Comparison of ENCODE assay signal across 1 cellular context in the genomic region with DNA sequence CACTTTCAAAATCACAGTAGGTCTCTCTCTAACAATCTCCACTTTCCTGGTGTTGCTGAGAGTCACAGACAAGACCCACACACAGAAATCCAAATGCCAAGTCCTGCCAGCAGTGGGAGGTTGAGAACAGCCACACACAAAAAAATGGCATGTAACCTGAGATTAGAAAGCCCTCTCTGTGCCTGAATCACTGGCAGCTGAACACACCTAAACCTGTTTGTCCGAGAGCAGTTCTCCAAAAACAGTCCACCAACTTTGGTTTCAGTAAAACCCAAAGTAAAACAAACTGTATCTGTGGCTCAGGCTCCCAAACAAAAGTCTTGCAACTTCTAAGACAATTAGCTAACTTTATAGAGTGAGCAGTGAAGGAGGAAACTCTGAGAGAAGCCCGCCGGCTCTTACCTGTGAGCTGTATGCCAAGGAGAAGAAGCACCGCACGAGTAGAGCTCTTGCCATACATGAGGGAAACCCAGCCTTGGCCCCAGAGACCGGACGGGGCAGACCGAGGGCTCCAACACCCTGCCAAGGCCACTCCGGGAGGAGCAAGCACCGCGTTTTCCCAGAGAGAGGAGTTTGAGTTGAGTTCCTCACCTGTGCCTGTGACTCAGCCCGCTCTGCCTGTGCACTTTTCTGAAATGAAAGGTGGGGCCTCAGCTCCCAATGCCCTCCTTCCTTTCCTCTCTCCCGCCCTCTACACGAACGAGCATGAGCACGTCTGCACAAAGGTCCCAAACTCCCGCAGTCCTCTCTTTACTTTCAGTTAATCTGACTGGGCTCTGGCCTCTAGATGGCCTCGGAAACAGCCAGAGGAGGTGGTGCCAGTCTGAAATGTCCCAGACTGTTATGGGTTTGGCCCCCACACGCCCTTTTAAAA.
TF ChIP-seq lines count a peak whose summit lies in the region.

A gene (minus strand): TSS at position 604 of the 874 bp plus-strand sequence. CDS start 144 bp downstream, at position 460.

TF ChIP-seq in HepG2, 621 proteins besides CTCF, POLR2A, EP300 and RAD21 (continued from another document and continues in another):
- TF ChIP-seq, protein P1, sequence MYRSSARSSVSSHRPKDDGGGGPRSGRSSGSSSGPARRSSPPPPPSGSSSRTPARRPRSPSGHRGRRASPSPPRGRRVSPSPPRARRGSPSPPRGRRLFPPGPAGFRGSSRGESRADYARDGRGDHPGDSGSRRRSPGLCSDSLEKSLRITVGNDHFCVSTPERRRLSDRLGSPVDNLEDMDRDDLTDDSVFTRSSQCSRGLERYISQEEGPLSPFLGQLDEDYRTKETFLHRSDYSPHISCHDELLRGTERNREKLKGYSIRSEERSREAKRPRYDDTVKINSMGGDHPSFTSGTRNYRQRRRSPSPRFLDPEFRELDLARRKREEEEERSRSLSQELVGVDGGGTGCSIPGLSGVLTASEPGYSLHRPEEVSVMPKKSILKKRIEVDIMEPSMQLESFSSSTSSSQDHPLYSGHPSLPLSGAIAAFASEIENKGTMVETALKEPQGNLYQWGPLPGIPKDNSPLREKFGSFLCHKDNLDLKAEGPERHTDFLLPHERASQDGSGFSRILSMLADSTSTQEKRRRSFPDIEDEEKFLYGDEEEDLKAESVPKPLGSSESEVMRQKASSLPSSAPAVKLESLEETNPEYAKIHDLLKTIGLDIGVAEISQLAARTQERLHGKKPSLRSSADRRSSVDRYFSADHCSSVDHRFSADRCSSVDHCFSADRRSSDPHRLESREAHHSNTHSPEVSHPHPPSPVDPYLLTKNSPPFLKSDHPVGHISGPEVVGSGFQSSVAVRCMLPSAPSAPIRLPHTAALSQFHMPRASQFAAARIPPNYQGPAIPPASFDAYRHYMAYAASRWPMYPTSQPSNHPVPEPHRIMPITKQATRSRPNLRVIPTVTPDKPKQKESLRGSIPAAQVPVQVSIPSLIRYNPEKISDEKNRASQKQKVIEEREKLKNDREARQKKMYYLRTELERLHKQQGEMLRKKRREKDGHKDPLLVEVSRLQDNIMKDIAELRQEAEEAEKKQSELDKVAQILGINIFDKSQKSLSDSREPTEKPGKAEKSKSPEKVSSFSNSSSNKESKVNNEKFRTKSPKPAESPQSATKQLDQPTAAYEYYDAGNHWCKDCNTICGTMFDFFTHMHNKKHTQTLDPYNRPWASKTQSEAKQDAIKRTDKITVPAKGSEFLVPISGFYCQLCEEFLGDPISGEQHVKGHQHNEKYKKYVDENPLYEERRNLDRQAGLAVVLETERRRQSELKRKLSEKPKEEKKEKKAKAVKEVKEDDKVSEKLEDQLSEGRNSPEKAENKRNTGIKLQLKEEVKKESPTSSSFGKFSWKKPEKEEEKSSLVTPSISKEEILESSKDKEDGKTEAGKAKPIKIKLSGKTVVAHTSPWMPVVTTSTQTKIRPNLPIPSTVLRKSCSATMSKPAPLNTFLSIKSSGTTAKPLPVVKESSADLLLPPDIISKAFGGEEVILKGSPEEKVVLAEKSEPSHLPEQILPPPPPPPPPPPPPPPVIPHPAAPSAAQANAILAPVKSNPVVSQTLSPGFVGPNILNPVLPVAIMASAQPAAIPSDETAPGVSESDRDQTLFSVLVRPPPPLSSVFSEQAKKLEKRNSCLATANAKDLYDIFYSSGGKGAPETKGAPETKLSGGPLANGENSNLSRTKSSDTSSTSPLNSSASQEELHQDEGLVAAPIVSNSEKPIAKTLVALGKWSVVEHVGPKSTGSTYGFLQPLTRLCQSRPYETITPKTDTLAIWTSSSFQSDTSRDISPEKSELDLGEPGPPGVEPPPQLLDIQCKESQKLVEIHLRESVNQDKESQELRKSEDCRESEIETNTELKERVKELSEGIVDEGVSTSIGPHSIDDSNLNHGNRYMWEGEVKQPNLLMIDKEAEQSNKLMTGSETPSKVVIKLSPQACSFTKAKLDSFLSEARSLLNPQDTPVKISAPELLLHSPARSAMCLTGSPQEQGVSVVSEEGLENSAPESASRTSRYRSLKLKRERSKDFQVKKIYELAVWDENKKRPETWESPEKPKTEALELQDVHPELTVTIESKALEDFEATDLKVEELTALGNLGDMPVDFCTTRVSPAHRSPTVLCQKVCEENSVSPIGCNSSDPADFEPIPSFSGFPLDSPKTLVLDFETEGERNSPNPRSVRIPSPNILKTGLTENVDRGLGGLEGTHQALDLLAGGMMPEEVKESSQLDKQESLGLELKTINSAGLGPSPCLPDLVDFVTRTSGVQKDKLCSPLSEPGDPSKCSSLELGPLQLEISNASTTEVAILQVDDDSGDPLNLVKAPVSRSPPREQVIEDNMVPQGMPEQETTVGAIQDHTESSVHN (CRISPR knock-in tag; IDR thresholded peaks at IDR 0.05) = no peak
- no peak for TF ChIP-seq ZSCAN29 (CRISPR knock-in tag; conservative IDR thresholded peaks at IDR 0.05)
- TF ChIP-seq, protein P2, sequence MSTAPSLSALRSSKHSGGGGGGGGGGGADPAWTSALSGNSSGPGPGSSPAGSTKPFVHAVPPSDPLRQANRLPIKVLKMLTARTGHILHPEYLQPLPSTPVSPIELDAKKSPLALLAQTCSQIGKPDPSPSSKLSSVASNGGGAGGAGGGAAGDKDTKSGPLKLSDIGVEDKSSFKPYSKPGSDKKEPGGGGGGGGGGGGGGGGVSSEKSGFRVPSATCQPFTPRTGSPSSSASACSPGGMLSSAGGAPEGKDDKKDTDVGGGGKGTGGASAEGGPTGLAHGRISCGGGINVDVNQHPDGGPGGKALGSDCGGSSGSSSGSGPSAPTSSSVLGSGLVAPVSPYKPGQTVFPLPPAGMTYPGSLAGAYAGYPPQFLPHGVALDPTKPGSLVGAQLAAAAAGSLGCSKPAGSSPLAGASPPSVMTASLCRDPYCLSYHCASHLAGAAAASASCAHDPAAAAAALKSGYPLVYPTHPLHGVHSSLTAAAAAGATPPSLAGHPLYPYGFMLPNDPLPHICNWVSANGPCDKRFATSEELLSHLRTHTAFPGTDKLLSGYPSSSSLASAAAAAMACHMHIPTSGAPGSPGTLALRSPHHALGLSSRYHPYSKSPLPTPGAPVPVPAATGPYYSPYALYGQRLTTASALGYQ (CRISPR knock-in tag; IDR thresholded peaks at IDR 0.05) = no peak
- TF ChIP-seq ZNF839 (CRISPR knock-in tag; IDR thresholded peaks at IDR 0.05; ENCODE audit: borderline replicate concordance) = no peak
- peak; percentile 75 for TF ChIP-seq XRCC5 (optimal IDR thresholded peaks at IDR 0.05; ENCODE audit: low read length)
- no peak for TF ChIP-seq FOXK1 (CRISPR knock-in tag; IDR thresholded peaks at IDR 0.05; ENCODE audit: borderline replicate concordance, low read depth)
- TF ChIP-seq, protein P3, sequence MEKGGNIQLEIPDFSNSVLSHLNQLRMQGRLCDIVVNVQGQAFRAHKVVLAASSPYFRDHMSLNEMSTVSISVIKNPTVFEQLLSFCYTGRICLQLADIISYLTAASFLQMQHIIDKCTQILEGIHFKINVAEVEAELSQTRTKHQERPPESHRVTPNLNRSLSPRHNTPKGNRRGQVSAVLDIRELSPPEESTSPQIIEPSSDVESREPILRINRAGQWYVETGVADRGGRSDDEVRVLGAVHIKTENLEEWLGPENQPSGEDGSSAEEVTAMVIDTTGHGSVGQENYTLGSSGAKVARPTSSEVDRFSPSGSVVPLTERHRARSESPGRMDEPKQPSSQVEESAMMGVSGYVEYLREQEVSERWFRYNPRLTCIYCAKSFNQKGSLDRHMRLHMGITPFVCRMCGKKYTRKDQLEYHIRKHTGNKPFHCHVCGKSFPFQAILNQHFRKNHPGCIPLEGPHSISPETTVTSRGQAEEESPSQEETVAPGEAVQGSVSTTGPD (CRISPR knock-in tag; IDR thresholded peaks at IDR 0.05) = no peak
- no peak for TF ChIP-seq ZKSCAN1 (IDR thresholded peaks at IDR 0.05; ENCODE audit: low read length)
- TF ChIP-seq NFRKB (IDR thresholded peaks at IDR 0.05) = no peak
- TF ChIP-seq, protein P4, sequence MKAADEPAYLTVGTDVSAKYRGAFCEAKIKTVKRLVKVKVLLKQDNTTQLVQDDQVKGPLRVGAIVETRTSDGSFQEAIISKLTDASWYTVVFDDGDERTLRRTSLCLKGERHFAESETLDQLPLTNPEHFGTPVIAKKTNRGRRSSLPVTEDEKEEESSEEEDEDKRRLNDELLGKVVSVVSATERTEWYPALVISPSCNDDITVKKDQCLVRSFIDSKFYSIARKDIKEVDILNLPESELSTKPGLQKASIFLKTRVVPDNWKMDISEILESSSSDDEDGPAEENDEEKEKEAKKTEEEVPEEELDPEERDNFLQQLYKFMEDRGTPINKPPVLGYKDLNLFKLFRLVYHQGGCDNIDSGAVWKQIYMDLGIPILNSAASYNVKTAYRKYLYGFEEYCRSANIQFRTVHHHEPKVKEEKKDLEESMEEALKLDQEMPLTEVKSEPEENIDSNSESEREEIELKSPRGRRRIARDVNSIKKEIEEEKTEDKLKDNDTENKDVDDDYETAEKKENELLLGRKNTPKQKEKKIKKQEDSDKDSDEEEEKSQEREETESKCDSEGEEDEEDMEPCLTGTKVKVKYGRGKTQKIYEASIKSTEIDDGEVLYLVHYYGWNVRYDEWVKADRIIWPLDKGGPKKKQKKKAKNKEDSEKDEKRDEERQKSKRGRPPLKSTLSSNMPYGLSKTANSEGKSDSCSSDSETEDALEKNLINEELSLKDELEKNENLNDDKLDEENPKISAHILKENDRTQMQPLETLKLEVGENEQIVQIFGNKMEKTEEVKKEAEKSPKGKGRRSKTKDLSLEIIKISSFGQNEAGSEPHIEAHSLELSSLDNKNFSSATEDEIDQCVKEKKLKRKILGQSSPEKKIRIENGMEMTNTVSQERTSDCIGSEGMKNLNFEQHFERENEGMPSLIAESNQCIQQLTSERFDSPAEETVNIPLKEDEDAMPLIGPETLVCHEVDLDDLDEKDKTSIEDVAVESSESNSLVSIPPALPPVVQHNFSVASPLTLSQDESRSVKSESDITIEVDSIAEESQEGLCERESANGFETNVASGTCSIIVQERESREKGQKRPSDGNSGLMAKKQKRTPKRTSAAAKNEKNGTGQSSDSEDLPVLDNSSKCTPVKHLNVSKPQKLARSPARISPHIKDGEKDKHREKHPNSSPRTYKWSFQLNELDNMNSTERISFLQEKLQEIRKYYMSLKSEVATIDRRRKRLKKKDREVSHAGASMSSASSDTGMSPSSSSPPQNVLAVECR (CRISPR knock-in tag; IDR thresholded peaks at IDR 0.05; ENCODE audit: borderline replicate concordance) = peak; percentile 53; the same call in 1 of the 2 replicates
- TF ChIP-seq ZNF546 (CRISPR knock-in tag; conservative IDR thresholded peaks at IDR 0.05) = no peak
- no peak for TF ChIP-seq NR3C1 (CRISPR knock-in tag; IDR thresholded peaks at IDR 0.05)
- no peak for TF ChIP-seq FOSL1 (CRISPR knock-in tag; IDR thresholded peaks at IDR 0.05; ENCODE audit: borderline replicate concordance)
- TF ChIP-seq KAT8 (CRISPR knock-in tag; IDR thresholded peaks at IDR 0.05) = peak; percentile 55; the same call in 1 of the 2 replicates
- TF ChIP-seq, protein P5, sequence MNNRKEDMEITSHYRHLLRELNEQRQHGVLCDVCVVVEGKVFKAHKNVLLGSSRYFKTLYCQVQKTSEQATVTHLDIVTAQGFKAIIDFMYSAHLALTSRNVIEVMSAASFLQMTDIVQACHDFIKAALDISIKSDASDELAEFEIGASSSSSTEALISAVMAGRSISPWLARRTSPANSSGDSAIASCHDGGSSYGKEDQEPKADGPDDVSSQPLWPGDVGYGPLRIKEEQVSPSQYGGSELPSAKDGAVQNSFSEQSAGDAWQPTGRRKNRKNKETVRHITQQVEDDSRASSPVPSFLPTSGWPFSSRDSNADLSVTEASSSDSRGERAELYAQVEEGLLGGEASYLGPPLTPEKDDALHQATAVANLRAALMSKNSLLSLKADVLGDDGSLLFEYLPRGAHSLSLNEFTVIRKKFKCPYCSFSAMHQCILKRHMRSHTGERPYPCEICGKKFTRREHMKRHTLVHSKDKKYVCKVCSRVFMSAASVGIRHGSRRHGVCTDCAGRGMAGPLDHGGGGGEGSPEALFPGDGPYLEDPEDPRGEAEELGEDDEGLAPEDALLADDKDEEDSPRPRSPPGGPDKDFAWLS (CRISPR knock-in tag; IDR thresholded peaks at IDR 0.05; ENCODE audit: borderline replicate concordance) = no peak
- TF ChIP-seq PITX1 (CRISPR knock-in tag; IDR thresholded peaks at IDR 0.05) = peak; percentile 36; the same call in 1 of the 2 replicates
- TF ChIP-seq, protein P6, sequence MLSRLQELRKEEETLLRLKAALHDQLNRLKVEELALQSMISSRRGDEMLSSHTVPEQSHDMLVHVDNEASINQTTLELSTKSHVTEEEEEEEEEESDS (CRISPR knock-in tag; IDR thresholded peaks at IDR 0.05; ENCODE audit: borderline replicate concordance) = no peak
- TF ChIP-seq TBX3 (IDR thresholded peaks at IDR 0.05; ENCODE audit: borderline replicate concordance) = no peak
- TF ChIP-seq ZNF567 (CRISPR knock-in tag; IDR thresholded peaks at IDR 0.05; ENCODE audit: borderline replicate concordance) = 0 out of 2 replicates have a peak, but pooled peaks have one; percentile 31
- no peak for TF ChIP-seq TP53 (CRISPR knock-in tag; conservative IDR thresholded peaks at IDR 0.05)
- TF ChIP-seq TCF7L2 (IDR thresholded peaks at IDR 0.05; ENCODE audit: low read depth, low read length) = no peak
- TF ChIP-seq DNMT1 (CRISPR knock-in tag; IDR thresholded peaks at IDR 0.05) = no peak
- TF ChIP-seq, protein P7, sequence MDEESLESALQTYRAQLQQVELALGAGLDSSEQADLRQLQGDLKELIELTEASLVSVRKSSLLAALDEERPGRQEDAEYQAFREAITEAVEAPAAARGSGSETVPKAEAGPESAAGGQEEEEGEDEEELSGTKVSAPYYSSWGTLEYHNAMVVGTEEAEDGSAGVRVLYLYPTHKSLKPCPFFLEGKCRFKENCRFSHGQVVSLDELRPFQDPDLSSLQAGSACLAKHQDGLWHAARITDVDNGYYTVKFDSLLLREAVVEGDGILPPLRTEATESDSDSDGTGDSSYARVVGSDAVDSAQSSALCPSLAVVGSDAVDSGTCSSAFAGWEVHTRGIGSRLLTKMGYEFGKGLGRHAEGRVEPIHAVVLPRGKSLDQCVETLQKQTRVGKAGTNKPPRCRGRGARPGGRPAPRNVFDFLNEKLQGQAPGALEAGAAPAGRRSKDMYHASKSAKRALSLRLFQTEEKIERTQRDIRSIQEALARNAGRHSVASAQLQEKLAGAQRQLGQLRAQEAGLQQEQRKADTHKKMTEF (CRISPR knock-in tag; IDR thresholded peaks at IDR 0.05) = peak; percentile 17; the same call in 1 of the 2 replicates
- peak; percentile 25; the same call in 1 of the 2 replicates for TF ChIP-seq MTA1 (CRISPR knock-in tag; IDR thresholded peaks at IDR 0.05; ENCODE audit: borderline replicate concordance)
- no peak for TF ChIP-seq AGO2 (optimal IDR thresholded peaks at IDR 0.05; ENCODE audit: low read depth, low read length)
- no peak for TF ChIP-seq ATAD3A (CRISPR knock-in tag; IDR thresholded peaks at IDR 0.05)
- TF ChIP-seq GATAD2A (CRISPR knock-in tag; IDR thresholded peaks at IDR 0.05) = no peak
- peak; percentile 45; the same call in 1 of the 2 replicates for TF ChIP-seq CBX5 (CRISPR knock-in tag; IDR thresholded peaks at IDR 0.05; ENCODE audit: borderline replicate concordance)
- TF ChIP-seq FOSL2 (CRISPR knock-in tag; IDR thresholded peaks at IDR 0.05) = peak; percentile 72
- TF ChIP-seq NR2C2 (CRISPR knock-in tag; IDR thresholded peaks at IDR 0.05; ENCODE audit: borderline replicate concordance) = no peak
- no peak for TF ChIP-seq ZFP62 (CRISPR knock-in tag; IDR thresholded peaks at IDR 0.05)
- TF ChIP-seq ZFP36L1 (CRISPR knock-in tag; IDR thresholded peaks at IDR 0.05) = no peak
- TF ChIP-seq RBFOX2 (IDR thresholded peaks at IDR 0.05; ENCODE audit: low read depth, low read length) = 0 out of 2 replicates have a peak, but pooled peaks have one; percentile 40
- TF ChIP-seq RBM39 (IDR thresholded peaks at IDR 0.05; ENCODE audit: low read depth, low read length, poor library complexity, severe bottlenecking) = no peak
- TF ChIP-seq, protein P8, sequence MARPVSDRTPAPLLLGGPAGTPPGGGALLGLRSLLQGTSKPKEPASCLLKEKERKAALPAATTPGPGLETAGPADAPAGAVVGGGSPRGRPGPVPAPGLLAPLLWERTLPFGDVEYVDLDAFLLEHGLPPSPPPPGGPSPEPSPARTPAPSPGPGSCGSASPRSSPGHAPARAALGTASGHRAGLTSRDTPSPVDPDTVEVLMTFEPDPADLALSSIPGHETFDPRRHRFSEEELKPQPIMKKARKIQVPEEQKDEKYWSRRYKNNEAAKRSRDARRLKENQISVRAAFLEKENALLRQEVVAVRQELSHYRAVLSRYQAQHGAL (CRISPR knock-in tag; IDR thresholded peaks at IDR 0.05; ENCODE audit: not compliant biosample characterization) = peak; percentile 39
